Comparison of ENCODE assay signal across 17 cellular contexts in the genomic region with DNA sequence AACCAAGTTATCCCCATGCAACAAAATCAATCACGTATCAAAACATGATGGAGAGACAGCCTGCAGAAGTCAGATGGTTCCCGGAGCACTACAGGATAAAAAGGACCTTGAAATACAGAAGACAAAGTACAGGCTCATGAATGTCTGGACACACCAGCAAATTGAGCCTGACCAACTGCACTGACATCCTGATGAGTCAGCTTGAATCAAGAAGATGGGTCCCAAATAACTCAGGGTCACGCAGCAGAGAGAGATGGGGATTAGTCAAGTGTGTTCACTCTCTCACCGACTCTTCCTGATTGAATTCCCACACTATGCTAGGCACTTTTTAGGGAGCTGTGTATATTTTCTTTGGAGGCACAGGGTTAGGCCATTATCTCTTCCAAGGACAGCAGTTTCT.
DNase-seq lines count a peak whose midpoint lies in the region; ATAC-seq, FAIRE-seq and TF ChIP-seq lines count a peak whose summit lies in the region.
"Had no signal": no experiment of that assay in that cellular context is flagged by ENCODE, and none has a peak within 500 bp of the region (broad histone marks: within the 10 kb centered on the region; RNA-seq: fewer than 3 reads in every experiment).

No MANE protein-coding gene starts in this region.

- H3K4me2 ChIP-seq in A549 (no peak overlapping the region), IMR-90 (ENCODE audit: low read depth, low read length) (no peak overlapping the region), mesenchymal stem cell (ENCODE audit: low read length, poor library complexity, severe bottlenecking) (no peak overlapping the region)

- peaks cover 6% of the 10 kb centered on the region for H3K4me1 ChIP-seq in A549
- H3K4me1 ChIP-seq in IMR-90 (ENCODE audit: control insufficient read depth, insufficient read depth, low read length), result peaks cover 9% of the 10 kb centered on the region
- peaks cover 6% of the 10 kb centered on the region for H3K4me1 ChIP-seq in mesenchymal stem cell (ENCODE audit: control insufficient read depth, insufficient read depth, low read depth, low read length)
- H3K4me1 ChIP-seq: HAP-1, vagina had no signal

- ATAC-seq in A549 (no peak), IMR-90 (ENCODE audit: low read depth) (peak; percentile 40)
- ATAC-seq in naive thymus-derived CD8-positive, alpha-beta T cell, result no peak

- no peak overlapping the region for H4K5ac ChIP-seq in IMR-90 (ENCODE audit: low read depth, low read length)

- TF ChIP-seq RAD21 in A549 (conservative IDR thresholded peaks at IDR 0.05 in 1 of 2, IDR thresholded peaks at IDR 0.05 in 1 of 2) (no peak), IMR-90 (IDR thresholded peaks at IDR 0.05; ENCODE audit: low read length) (no peak)

- H3K56ac ChIP-seq in IMR-90 (ENCODE audit: extremely low read depth, insufficient read depth, low read length), result no peak overlapping the region

- H3K9me3 Mint-ChIP-seq in naive thymus-derived CD8-positive, alpha-beta T cell, result no peaks in the 10 kb centered on the region
- H3K9me3 Mint-ChIP-seq: nephron had no signal

- H3K9me3 ChIP-seq in A549 (no peaks in the 10 kb centered on the region), IMR-90 (ENCODE audit: control insufficient read depth, insufficient read depth, low read length) (no peaks in the 10 kb centered on the region), mesenchymal stem cell (ENCODE audit: control insufficient read depth, low read length) (no peaks in the 10 kb centered on the region)
- H3K9me3 ChIP-seq: HAP-1, vagina had no signal

- H3K4me1 Mint-ChIP-seq in naive thymus-derived CD8-positive, alpha-beta T cell, result peaks cover 0 to 6% (median 3%) of the 10 kb centered on the region in 4 donors

- dilution Hi-C loops in IMR-90 (cut with HindIII; ENCODE audit: low sequenced_read_pairs, unreplicated experiment), result no loop called here

- POLR2A ChIA-PET in A549 (lab: Yijun Ruan, JAX) (no interaction called here), IMR-90 (lab: Charles Lee; ENCODE audit: unreplicated experiment) (no interaction called here), RWPE1 (lab: Yijun Ruan, JAX; ENCODE audit: low non-redundant PET) (no interaction called here)
- POLR2A ChIA-PET in naive thymus-derived CD8-positive, alpha-beta T cell (lab: Charles Lee), result no interaction called here

- peak overlapping the region in 1 of 2 experiments; percentile 54; a peak in 2 of 4 replicates for H4K8ac ChIP-seq in IMR-90 (ENCODE audit: low read depth in 2 of 2, low read length in 2 of 2)
- no peak overlapping the region for H4K8ac ChIP-seq in mesenchymal stem cell (ENCODE audit: low read length)

- H2BK15ac ChIP-seq in IMR-90 (ENCODE audit: low read depth, low read length), result 0 out of 3 replicates have a peak overlapping the region, but pooled peaks have one; percentile 16
- no peak overlapping the region for H2BK15ac ChIP-seq in mesenchymal stem cell (ENCODE audit: low read depth, poor library complexity, severe bottlenecking)

- TF ChIP-seq POLR2A in A549 (IDR thresholded peaks at IDR 0.05; ENCODE audit: low read length) (no peak), IMR-90 (IDR thresholded peaks at IDR 0.05; ENCODE audit: low read depth, low read length) (no peak), GM12892 (IDR thresholded peaks at IDR 0.05; ENCODE audit: low read depth, low read length) (no peak)

- no peak overlapping the region for H3K23ac ChIP-seq in IMR-90 (ENCODE audit: low read depth, low read length)
- no peak overlapping the region for H3K23ac ChIP-seq in mesenchymal stem cell (ENCODE audit: low read length in 2 of 2)

- 48% methylated on average over 4 of the region's 4 CpGs for WGBS in A549 (ENCODE audit: missing lambda C conversion rate)
- 83% methylated on average over 2 of the region's 4 CpGs; no CpG with 5 or more reads in 1 of the 2 experiments for WGBS in IMR-90 (ENCODE audit: extremely low coverage in 2 of 2, insufficient read length in 1 of 2), 2 experiments
- 42% methylated on average over 3 of the region's 4 CpGs for WGBS in mesenchymal stem cell

- no peak overlapping the region for H3K4me3 Mint-ChIP-seq in naive thymus-derived CD8-positive, alpha-beta T cell
- H3K4me3 Mint-ChIP-seq: nephron had no signal

- H3K14ac ChIP-seq in IMR-90 (replicated peaks; ENCODE audit: low read depth, low read length) (no peak overlapping the region; the same call in 1 of the 2 replicates), mesenchymal stem cell (ENCODE audit: low read length in 2 of 2) (no peak overlapping the region)

- intact Hi-C loops in IMR-90 (cut with micrococcal nuclease), result no loop called here

- H3K27me3 Mint-ChIP-seq in naive thymus-derived CD8-positive, alpha-beta T cell, result peaks cover 0 to 10% (median 0%) of the 10 kb centered on the region in 5 donors

- H2BK120ac ChIP-seq in IMR-90 (ENCODE audit: low read depth, low read length) (peak overlapping the region; percentile 50), mesenchymal stem cell (ENCODE audit: low read depth, low read length) (no peak overlapping the region)

- no peak for DNase-seq in A549 (ENCODE audit: low read depth in 1 of 2, low spot score in 1 of 2)
- peak; percentile 87 for DNase-seq in IMR-90
- DNase-seq in cardiac fibroblast (ENCODE audit: low read depth in 2 of 2), result peak; percentile 29 to 82
- DNase-seq in mesenchymal stem cell, result peak; percentile 76
- no peak for DNase-seq in NCI-H526 (lab: John Stamatoyannopoulos, UW)
- DNase-seq in GM12892 (ENCODE audit: insufficient read length), result no peak
- no peak for DNase-seq in RWPE1 (ENCODE audit: low spot score)
- DNase-seq in naive thymus-derived CD8-positive, alpha-beta T cell, result no peak
- DNase-seq: activated naive CD4-positive, alpha-beta T cell treated with anti-CD3 and anti-CD28 coated beads, Interleukin-2, amount 50 U/mL, for 16 hours; DMS153; NCI-H1436 had no signal

- TF ChIP-seq EP300 in A549 (IDR thresholded peaks at IDR 0.05), result no peak

- peaks cover 30% of the 10 kb centered on the region for H3K36me3 ChIP-seq in IMR-90 (ENCODE audit: control insufficient read depth, insufficient read depth, low read length)
- H3K36me3 ChIP-seq in mesenchymal stem cell (ENCODE audit: control insufficient read depth in 1 of 2, insufficient read depth in 2 of 2, low read depth in 1 of 2, low read length in 2 of 2), result peaks cover 35 to 60% of the 10 kb centered on the region in 2 experiments

- no peak overlapping the region for H3K9ac ChIP-seq in IMR-90 (ENCODE audit: low read depth, low read length)
- peak overlapping the region; percentile 33 for H3K9ac ChIP-seq in mesenchymal stem cell (ENCODE audit: low read length)

- H2AFZ ChIP-seq in IMR-90 (replicated peaks; ENCODE audit: low read length, poor library complexity) (no peak overlapping the region), mesenchymal stem cell (ENCODE audit: low read depth, low read length) (no peak overlapping the region)

- peak overlapping the region in 1 of 10 donors; percentile 5 for H3K27ac Mint-ChIP-seq in naive thymus-derived CD8-positive, alpha-beta T cell

- H3K36me3 Mint-ChIP-seq in naive thymus-derived CD8-positive, alpha-beta T cell, result no peaks in the 10 kb centered on the region

- no peak overlapping the region for H3K27ac ChIP-seq in A549
- no peak overlapping the region for H3K27ac ChIP-seq in IMR-90 (ENCODE audit: insufficient read depth, low read length)
- H3K27ac ChIP-seq in mesenchymal stem cell (ENCODE audit: low read length, poor library complexity, severe bottlenecking), result peak overlapping the region; percentile 15
- no peak overlapping the region for H3K27ac ChIP-seq in RWPE1
- H3K27ac ChIP-seq: vagina had no signal

- H3K27me3 ChIP-seq in IMR-90 (ENCODE audit: control insufficient read depth, insufficient read depth, low read length) (no peaks in the 10 kb centered on the region), mesenchymal stem cell (ENCODE audit: control insufficient read depth in 1 of 2, insufficient read depth in 1 of 2, low read length in 2 of 2) (no peaks in the 10 kb centered on the region)
- H3K27me3 ChIP-seq: vagina had no signal

- H2AK5ac ChIP-seq in IMR-90 (ENCODE audit: low read depth, low read length), result no peak overlapping the region
- peak overlapping the region; percentile 72 for H2AK5ac ChIP-seq in mesenchymal stem cell (ENCODE audit: low read length, severe bottlenecking)

- no peak overlapping the region for H2BK12ac ChIP-seq in mesenchymal stem cell (ENCODE audit: low read length in 2 of 2)

- H4K20me1 ChIP-seq in IMR-90 (ENCODE audit: insufficient read depth, low read length), result no peaks in the 10 kb centered on the region

- H4K91ac ChIP-seq in IMR-90 (ENCODE audit: insufficient read depth, low read depth, low read length) (0 out of 2 replicates have a peak overlapping the region, but pooled peaks have one; percentile 2), mesenchymal stem cell (ENCODE audit: low read length) (no peak overlapping the region)

- peaks cover 0 to 16% of the 10 kb centered on the region in 2 experiments; a peak in 1 of 4 replicates for H3K79me1 ChIP-seq in IMR-90 (ENCODE audit: low read depth in 1 of 2, low read length in 2 of 2)
- peaks cover 8% of the 10 kb centered on the region for H3K79me1 ChIP-seq in mesenchymal stem cell (replicated peaks; ENCODE audit: low read length, poor library complexity, severe bottlenecking)

- no peak overlapping the region for H3K4me3 ChIP-seq in A549
- H3K4me3 ChIP-seq in IMR-90 (ENCODE audit: insufficient read depth, low read depth, low read length), result no peak overlapping the region
- no peak overlapping the region for H3K4me3 ChIP-seq in cardiac fibroblast (replicated peaks in 1 of 2; ENCODE audit: low read depth in 2 of 2, low read length in 2 of 2)
- no peak overlapping the region for H3K4me3 ChIP-seq in mesenchymal stem cell (ENCODE audit: insufficient read depth in 1 of 2, low read depth in 1 of 2, low read length in 2 of 2)
- H3K4me3 ChIP-seq: HAP-1, vagina had no signal

- no peaks in the 10 kb centered on the region for H3K9me1 ChIP-seq in IMR-90 (ENCODE audit: insufficient read depth, low read length)

- peak overlapping the region; percentile 57 for H2AK9ac ChIP-seq in IMR-90 (replicated peaks; ENCODE audit: low read depth, low read length, poor library complexity)

- no peak for TF ChIP-seq CTCF in A549 (IDR thresholded peaks at IDR 0.05)
- TF ChIP-seq CTCF in IMR-90 (conservative IDR thresholded peaks at IDR 0.05; ENCODE audit: low read depth, low read length), result no peak
- TF ChIP-seq CTCF in cardiac fibroblast (IDR thresholded peaks at IDR 0.05; ENCODE audit: low read depth, low read length), result no peak
- no peak for TF ChIP-seq CTCF in RWPE1 (conservative IDR thresholded peaks at IDR 0.05; ENCODE audit: low read depth)

- in situ Hi-C loops in IMR-90 (cut with MboI; ENCODE audit: low sequenced_read_pairs), result loop anchor here (5.0 to 25.0 kb wide), 2 partner anchors 221 to 1616 kb away; no protein-coding TSS in a partner anchor

- H3K4ac ChIP-seq in IMR-90 (ENCODE audit: low read depth, low read length) (peak overlapping the region; percentile 48; the same call in 1 of the 2 replicates), mesenchymal stem cell (ENCODE audit: low read depth in 1 of 2, low read length in 2 of 2) (no peak overlapping the region)

- FAIRE-seq in A549 (lab: Jason Lieb, UNC) (no peak), GM12892 (lab: Jason Lieb, UNC) (no peak)
- FAIRE-seq: colon, GM12891, GM19239 had no signal

- H2BK20ac ChIP-seq in IMR-90 (ENCODE audit: low read depth, low read length), result peak overlapping the region; percentile 13; the same call in 1 of the 2 replicates

- BruUV-seq in IMR-90 (replicated peaks; lab: Mats Ljungman, UMichigan), result no TSS peak

- H3K18ac ChIP-seq in IMR-90 (ENCODE audit: low read depth, low read length) (peak overlapping the region; percentile 53; the same call in 1 of the 2 replicates), mesenchymal stem cell (ENCODE audit: low read depth in 1 of 2, low read length in 2 of 2) (no peak overlapping the region)

- CTCF ChIA-PET in A549 (lab: Yijun Ruan, JAX), result interaction anchor here (1.0 to 11.4 kb wide), 13 partner anchors 8 to 358 kb away, joined by 3 to 191 read pairs (median 8); no protein-coding TSS in a partner anchor
- CTCF ChIA-PET in IMR-90 (lab: Yijun Ruan, JAX), result interaction anchor here (0.9 to 3.5 kb wide), 4 partner anchors 37 to 221 kb away, joined by 3 to 24 read pairs (median 4); no protein-coding TSS in a partner anchor
- CTCF ChIA-PET in RWPE1 (lab: Yijun Ruan, JAX), result interaction anchor here (0.6 to 2.9 kb wide), 5 partner anchors 199 to 322 kb away, joined by 3 to 46 read pairs (median 12); no protein-coding TSS in a partner anchor

- H2BK5ac ChIP-seq in IMR-90 (ENCODE audit: low read depth, low read length, poor library complexity, severe bottlenecking) (peak overlapping the region; percentile 55), mesenchymal stem cell (ENCODE audit: low read depth, low read length, poor library complexity, severe bottlenecking) (no peak overlapping the region)

Comparison
In these comparisons a context has a peak if more than half of its experiments do, and no peak if none do; other contexts are left out.
1. DNase-seq: peak in IMR-90 (single experiment), cardiac fibroblast (2 of 2) and mesenchymal stem cell (single experiment); none in A549 (0 of 2), NCI-H526 (0 of 2), GM12892 (single experiment), RWPE1 (single experiment) and naive thymus-derived CD8-positive, alpha-beta T cell (0 of 10).